In the genomic region with DNA sequence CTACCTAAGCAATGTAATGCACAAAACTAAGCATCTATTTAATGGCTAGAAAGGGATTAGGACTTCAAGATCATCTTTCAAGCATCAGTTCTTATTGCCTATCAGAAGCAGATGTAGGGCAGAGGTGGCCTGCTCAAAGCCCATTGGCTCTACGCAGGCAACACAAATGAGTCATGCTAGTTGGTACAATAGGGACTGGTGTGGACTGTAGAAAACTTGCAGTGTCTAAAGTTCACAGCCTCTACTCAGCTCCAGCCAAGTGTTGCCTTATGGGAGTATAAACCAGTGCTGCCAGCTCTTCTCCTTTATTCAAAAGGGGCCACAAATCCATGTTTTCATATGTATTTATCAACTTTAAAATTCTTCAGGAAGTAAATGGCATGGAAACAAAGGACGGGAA, we compare ENCODE assay signal across 1 cellular context.
TF ChIP-seq lines count a peak whose summit lies in the region.

No MANE protein-coding gene starts in this region.

TF ChIP-seq in GM23338, 12 proteins besides CTCF, POLR2A, EP300 and RAD21 (continued from another document):
- TF ChIP-seq, protein P1, sequence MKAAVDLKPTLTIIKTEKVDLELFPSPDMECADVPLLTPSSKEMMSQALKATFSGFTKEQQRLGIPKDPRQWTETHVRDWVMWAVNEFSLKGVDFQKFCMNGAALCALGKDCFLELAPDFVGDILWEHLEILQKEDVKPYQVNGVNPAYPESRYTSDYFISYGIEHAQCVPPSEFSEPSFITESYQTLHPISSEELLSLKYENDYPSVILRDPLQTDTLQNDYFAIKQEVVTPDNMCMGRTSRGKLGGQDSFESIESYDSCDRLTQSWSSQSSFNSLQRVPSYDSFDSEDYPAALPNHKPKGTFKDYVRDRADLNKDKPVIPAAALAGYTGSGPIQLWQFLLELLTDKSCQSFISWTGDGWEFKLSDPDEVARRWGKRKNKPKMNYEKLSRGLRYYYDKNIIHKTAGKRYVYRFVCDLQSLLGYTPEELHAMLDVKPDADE (IDR thresholded peaks at IDR 0.05): no peak
- TF ChIP-seq NANOG (IDR thresholded peaks at IDR 0.05; ENCODE audit: borderline replicate concordance) (no peak), ZNF462 (CRISPR knock-in tag; IDR thresholded peaks at IDR 0.05) (no peak), ZNF114 (CRISPR knock-in tag; IDR thresholded peaks at IDR 0.05) (no peak), POLR2AphosphoS5 (IDR thresholded peaks at IDR 0.05; ENCODE audit: low read depth) (no peak), EZH2phosphoT487 (IDR thresholded peaks at IDR 0.05; ENCODE audit: unreplicated experiment) (no peak)
